Comparison of ENCODE assay signal across 10 cellular contexts in genomic region chr3:40237892-40238571, GRCh38.
DNase-seq lines count a peak whose midpoint lies in the region; ATAC-seq, FAIRE-seq and TF ChIP-seq lines count a peak whose summit lies in the region.
"Had no signal": no experiment of that assay in that cellular context is flagged by ENCODE, and none has a peak within 500 bp of the region (broad histone marks: within the 10 kb centered on the region; RNA-seq: fewer than 3 reads in every experiment).

No MANE protein-coding gene starts in this region.

- ATAC-seq in T-helper 17 cell = no peak
- no peak for ATAC-seq in HG02642 (IDR thresholded peaks at IDR 0.05; ENCODE audit: poor library complexity, unreplicated experiment)
- ATAC-seq in HG03175 (IDR thresholded peaks at IDR 0.05; ENCODE audit: unreplicated experiment) = no peak

- no peaks in the 10 kb centered on the region for H3K9me3 Mint-ChIP-seq in nephron progenitor cell

- H3K4me1 Mint-ChIP-seq in T-helper 17 cell (no peaks in the 10 kb centered on the region), nephron progenitor cell (peaks cover 9% of the 10 kb centered on the region)

- H3K36me3 Mint-ChIP-seq in T-helper 17 cell (ENCODE audit: low read depth) = peaks cover 5% of the 10 kb centered on the region
- H3K36me3 Mint-ChIP-seq in nephron progenitor cell (ENCODE audit: low read depth) = no peaks in the 10 kb centered on the region

- no peak for FAIRE-seq in frontal cortex (lab: Jason Lieb, UNC)

- H3K27me3 Mint-ChIP-seq in T-helper 17 cell (no peaks in the 10 kb centered on the region), nephron progenitor cell (ENCODE audit: low read depth, poor library complexity) (peaks cover 10% of the 10 kb centered on the region)

- H3K27ac Mint-ChIP-seq in T-helper 17 cell = peak overlapping the region; percentile 62
- H3K27ac Mint-ChIP-seq in nephron progenitor cell = peak overlapping the region; percentile 43

- DNase-seq in COLO829 (ENCODE audit: low spot score) = peak; percentile 56
- DNase-seq in T-helper 17 cell = no peak
- DNase-seq in frontal cortex (ENCODE audit: low spot score in 2 of 2) = peak; percentile 3 to 24
- DNase-seq in nephron progenitor cell = peak; percentile 35
- DNase-seq in stimulated activated CD8-positive, alpha-beta memory T cell treated with anti-CD3 and anti-CD28 coated beads, Interleukin-4, amount 100 ng/mL, for 48 hours = no peak
- no peak for DNase-seq in stimulated activated naive CD4-positive, alpha-beta T cell treated with Interleukin-2 at 50 U/mL for 16 hours (lab: John Stamatoyannopoulos, UW)
- DNase-seq: aorta, NCI-H1930 had no signal

- peak; percentile 48 for TF ChIP-seq CTCF in nephron progenitor cell (IDR thresholded peaks at IDR 0.05)

- H3K4me3 Mint-ChIP-seq in T-helper 17 cell (no peak overlapping the region), nephron progenitor cell (peak overlapping the region; percentile 11)

- H3K9me3 ChIP-seq in T-helper 17 cell (ENCODE audit: control insufficient read depth, low read length, poor library complexity, severe bottlenecking) = no peaks in the 10 kb centered on the region

Comparison
In these comparisons a context has a peak if more than half of its experiments do, and no peak if none do; other contexts are left out.
1. DNase-seq: peak in COLO829 (single experiment), frontal cortex (2 of 2) and nephron progenitor cell (single experiment); none in T-helper 17 cell (0 of 3), stimulated activated CD8-positive, alpha-beta memory T cell treated with anti-CD3 and anti-CD28 coated beads, Interleukin-4, amount 100 ng/mL, for 48 hours (single experiment) and stimulated activated naive CD4-positive, alpha-beta T cell treated with Interleukin-2 at 50 U/mL for 16 hours (single experiment).